Comparison of ENCODE assay signal across 8 cellular contexts in genomic region chr3:67653425-67654098, GRCh38. TPM values are rescaled to one million over a fixed set of nuclear protein-coding genes. Genes with fewer than 3 reads are reported as not detected.
A peak's percentile ranks its signal among the peaks of the same experiment; 100 is the strongest.
DNase-seq lines count a peak whose midpoint lies in the region; ATAC-seq and FAIRE-seq lines count a peak whose summit lies in the region.

No MANE protein-coding gene starts in this region.

- 14% methylated on average over 8 of the region's 8 CpGs for WGBS in esophagus, 2 donors

- H3K9me3 ChIP-seq in esophagus (ENCODE audit: control insufficient read depth in 2 of 2, insufficient read depth in 1 of 2, low read depth in 1 of 2, low read length in 1 of 2) (no peaks in the 10 kb centered on the region), neuron (ENCODE audit: low read length) (peaks cover 6% of the 10 kb centered on the region)

- peak; percentile 2 for FAIRE-seq in RCC 7860 (lab: Jason Lieb, UNC)

- H3K36me3 ChIP-seq in esophagus (ENCODE audit: control insufficient read depth in 2 of 2, insufficient read depth in 2 of 2, low read length in 1 of 2) (no peaks in the 10 kb centered on the region), neuron (ENCODE audit: insufficient read depth, low read length) (peaks cover 2% of the 10 kb centered on the region)

- peak overlapping the region; percentile 91 to 94 for H3K27ac ChIP-seq in esophagus (ENCODE audit: low read depth in 2 of 2, low read length in 1 of 2)

- H3K27me3 ChIP-seq in esophagus (ENCODE audit: control insufficient read depth in 1 of 2, insufficient read depth in 2 of 2, low read length in 2 of 2) (no peaks in the 10 kb centered on the region), neuron (ENCODE audit: insufficient read depth, low read length) (no peaks in the 10 kb centered on the region)

- peak overlapping the region; percentile 75 for H2AFZ ChIP-seq in neuron (ENCODE audit: low read depth, low read length)

- ATAC-seq in GM18520 (IDR thresholded peaks at IDR 0.05; ENCODE audit: unreplicated experiment) (peak; percentile 12), HG03025 (IDR thresholded peaks at IDR 0.05; ENCODE audit: low FRiP score, unreplicated experiment) (peak; percentile 27)

- peak overlapping the region; percentile 93 to 96 for H3K4me3 ChIP-seq in esophagus (ENCODE audit: low read depth in 1 of 2, low read length in 2 of 2)
- peak overlapping the region; percentile 62 for H3K4me3 ChIP-seq in neuron (ENCODE audit: low read length)

- DNase-seq in A172 (ENCODE audit: low spot score) (peak; percentile 4), RCC 7860 (ENCODE audit: low spot score) (peak; percentile 25), NCI-H446 treated with DMSO at 0.1 percent for 48 hours (lab: John Stamatoyannopoulos, UW) (no peak), NK-92 (lab: John Stamatoyannopoulos, UW; ENCODE audit: unreplicated experiment) (no peak)

- H3K4me1 ChIP-seq in esophagus (ENCODE audit: control insufficient read depth in 2 of 2, insufficient read depth in 2 of 2, low read length in 1 of 2), result no peaks in the 10 kb centered on the region
- H3K4me1 ChIP-seq in neuron (ENCODE audit: insufficient read depth, low read length), result peaks cover 22% of the 10 kb centered on the region

RNA-seq across cellular contexts. Expression of gene SUCLG2, which starts 0.8 kb away (rescaled TPM):
- 61.3 and 75.2 TPM in 2 replicates for total RNA-seq in A172 (2014; rRNA removed; shearing (Covaris generic))
- polyA plus RNA-seq in esophagus, result 10 to 100 TPM; 21.1 to 32.5 TPM

Comparison
In these comparisons a context has a peak if more than half of its experiments do, and no peak if none do; other contexts are left out.
1. DNase-seq: peak in A172 (single experiment) and RCC 7860 (single experiment); none in NCI-H446 treated with DMSO at 0.1 percent for 48 hours (single experiment) and NK-92 (single experiment).